ENCODE assay signal across 16 cellular contexts in genomic region chr18:76562286-76562840, GRCh38.
DNase-seq lines count a peak whose midpoint lies in the region; ATAC-seq and TF ChIP-seq lines count a peak whose summit lies in the region.
"Had no signal": no experiment of that assay in that cellular context is flagged by ENCODE, and none has a peak within 500 bp of the region (broad histone marks: within the 10 kb centered on the region; RNA-seq: fewer than 3 reads in every experiment).

No MANE protein-coding gene starts in this region.

- peak; percentile 53 for DNase-seq in D341Med (ENCODE audit: low spot score)
- DNase-seq in RWPE1 (ENCODE audit: low spot score): no peak
- DNase-seq in endodermal cell: peak; percentile 31
- DNase-seq in ureter (ENCODE audit: low spot score): peak; percentile 39
- DNase-seq in HUDEP-2 (lab: John Stamatoyannopoulos, UW; ENCODE audit: unreplicated experiment in 76 of 76): no peak
- no peak for DNase-seq in HAP-1 (ENCODE audit: low spot score in 2 of 2)
- DNase-seq: 8988T; Calu3; CD8-positive, alpha-beta T cell; GM23248; HFFc6 had no signal

- H3K9me3 Mint-ChIP-seq in endodermal cell: no peaks in the 10 kb centered on the region
- H3K9me3 Mint-ChIP-seq: CD8-positive, alpha-beta T cell had no signal

- in situ Hi-C loops in HAP-1 (cut with MboI; ENCODE audit: low sequenced_read_pairs): no loop called here

- H3K36me3 Mint-ChIP-seq in endodermal cell (ENCODE audit: low read depth): no peaks in the 10 kb centered on the region
- H3K36me3 Mint-ChIP-seq: CD8-positive, alpha-beta T cell had no signal

- H3K27ac Mint-ChIP-seq in endodermal cell: no peak overlapping the region
- H3K27ac Mint-ChIP-seq: CD8-positive, alpha-beta T cell; HFFc6 had no signal

- H3K4me3 ChIP-seq in endodermal cell (ENCODE audit: low read length) (no peak overlapping the region), HAP-1 (no peak overlapping the region)
- H3K4me3 ChIP-seq: BLaER1, GM23248 had no signal

- CTCF ChIA-PET in RWPE1 (lab: Yijun Ruan, JAX): interaction anchor here (0.5 kb wide), 1 partner anchor 882 kb away, joined by 3 read pairs; no protein-coding TSS in a partner anchor

- 94% methylated on average over 13 to 23 of the region's 23 CpGs for WGBS in endodermal cell (ENCODE audit: insufficient coverage in 1 of 2, insufficient read length in 1 of 2), 2 experiments

- peak overlapping the region; percentile 80 for H3K27ac ChIP-seq in RWPE1
- H3K27ac ChIP-seq in endodermal cell (ENCODE audit: low read depth, low read length): no peak overlapping the region
- H3K27ac ChIP-seq: BLaER1, GM23248, HL-60, KMS-11 had no signal

- H3K4me1 ChIP-seq in endodermal cell (ENCODE audit: control insufficient read depth, insufficient read depth, low read length): no peaks in the 10 kb centered on the region
- peaks cover 13% of the 10 kb centered on the region for H3K4me1 ChIP-seq in HAP-1

- H3K27me3 ChIP-seq in endodermal cell (ENCODE audit: control insufficient read depth, insufficient read depth, low read length, poor library complexity, severe bottlenecking) (no peaks in the 10 kb centered on the region), HAP-1 (ENCODE audit: low read depth) (no peaks in the 10 kb centered on the region)
- H3K27me3 ChIP-seq: BLaER1 had no signal

- H3K36me3 ChIP-seq in endodermal cell (ENCODE audit: control insufficient read depth, insufficient read depth, low read length) (no peaks in the 10 kb centered on the region), HAP-1 (replicated peaks) (no peaks in the 10 kb centered on the region)
- H3K36me3 ChIP-seq: BLaER1 had no signal

- no peak for TF ChIP-seq CTCF in RWPE1 (conservative IDR thresholded peaks at IDR 0.05; ENCODE audit: low read depth)
- no peak for TF ChIP-seq CTCF in endodermal cell (conservative IDR thresholded peaks at IDR 0.05)

- H3K9me3 ChIP-seq in endodermal cell (ENCODE audit: control insufficient read depth, low read length) (no peaks in the 10 kb centered on the region), HAP-1 (no peaks in the 10 kb centered on the region)

- H3K27me3 Mint-ChIP-seq in endodermal cell (ENCODE audit: insufficient read depth): peaks cover 7% of the 10 kb centered on the region

- POLR2A ChIA-PET in RWPE1 (lab: Yijun Ruan, JAX; ENCODE audit: low non-redundant PET): no interaction called here

- no peak overlapping the region for H3K4me3 Mint-ChIP-seq in endodermal cell
- H3K4me3 Mint-ChIP-seq: CD8-positive, alpha-beta T cell; HFFc6 had no signal

- no peak overlapping the region for H3K9ac ChIP-seq in endodermal cell (ENCODE audit: extremely low read depth, low read length, poor library complexity, severe bottlenecking)
- H3K9ac ChIP-seq: BLaER1, GM23248, KMS-11 had no signal

- H3K4me1 Mint-ChIP-seq in endodermal cell: peaks cover 4% of the 10 kb centered on the region

- ATAC-seq in GM18502 (IDR thresholded peaks at IDR 0.05; ENCODE audit: poor library complexity, unreplicated experiment): no peak
- ATAC-seq: CD8-positive, alpha-beta T cell; HCT116 had no signal

Comparison
In these comparisons a context has a peak if more than half of its experiments do, and no peak if none do; other contexts are left out.
1. DNase-seq: peak in D341Med (single experiment), endodermal cell (single experiment) and ureter (single experiment); none in RWPE1 (single experiment), HUDEP-2 (0 of 76) and HAP-1 (0 of 2).